18 cellular contexts compared by ENCODE assay signal in genomic region chr13:98937911-98938381, GRCh38. TPM values are rescaled to one million over a fixed set of nuclear protein-coding genes. Genes with fewer than 3 reads are reported as not detected.
DNase-seq lines count a peak whose midpoint lies in the region; ATAC-seq and TF ChIP-seq lines count a peak whose summit lies in the region.
"Had no signal": no experiment of that assay in that cellular context is flagged by ENCODE, and none has a peak within 500 bp of the region (broad histone marks: within the 10 kb centered on the region; RNA-seq: fewer than 3 reads in every experiment).

No MANE protein-coding gene starts in this region.

- peaks cover 22% of the 10 kb centered on the region for H3K9me3 Mint-ChIP-seq in activated naive CD4-positive, alpha-beta T cell treated with anti-CD3 and anti-CD28 coated beads, Interleukin-2, amount 10 ng/mL, durations not matched to agents 7 days and 5 days
- H3K9me3 Mint-ChIP-seq in activated naive CD4-positive, alpha-beta T cell treated with anti-CD3 and anti-CD28 coated beads, Interleukin-2, amount 50 U/mL, for 72 hours: peaks cover 16 to 22% of the 10 kb centered on the region in 2 donors
- peaks cover 16% of the 10 kb centered on the region for H3K9me3 Mint-ChIP-seq in activated CD8-positive, alpha-beta memory T cell treated with anti-CD3 and anti-CD28 coated beads, Interleukin-2, amount 10 ng/mL, durations not matched to agents 7 days and 5 days (ENCODE audit: low read depth)

- 81 to 87% (median 86%) methylated on average over 6 of the region's 6 CpGs for WGBS in spleen, 5 donors

- intact Hi-C loops in spleen (cut with DNase I; ENCODE audit: low total_unique reads): no loop called here

- DNase-seq in activated naive CD4-positive, alpha-beta T cell treated with anti-CD3 and anti-CD28 coated beads, Interleukin-2, amount 10 ng/mL, durations not matched to agents 7 days and 5 days: no peak
- no peak for DNase-seq in activated naive CD4-positive, alpha-beta T cell treated with anti-CD3 and anti-CD28 coated beads, Interleukin-2, amount 50 U/mL, for 72 hours (ENCODE audit: low spot score in 2 of 2)
- peak; percentile 83 for DNase-seq in astrocyte of the cerebellum (ENCODE audit: low read depth)
- peak; percentile 22 for DNase-seq in spleen
- no peak for DNase-seq in central memory CD4-positive, alpha-beta T cell
- no peak for DNase-seq in activated CD4-positive, alpha-beta T cell treated with anti-CD3 and anti-CD28 coated beads for 48 hours
- no peak for DNase-seq in activated CD8-positive, alpha-beta memory T cell treated with anti-CD3 and anti-CD28 coated beads, Interleukin-2, amount 10 ng/mL, durations not matched to agents 7 days and 5 days
- DNase-seq: activated CD8-positive, alpha-beta memory T cell treated with anti-CD3 and anti-CD28 coated beads for 24 hours; activated gamma-delta T cell treated with Interleukin-2 at 50 U/mL for 16 hours; COR-L47; NCI-H1105; NCI-H226; right lobe of liver; stimulated activated CD4-positive, alpha-beta T cell treated with anti-CD3 and anti-CD28 coated beads, Interleukin-4, amount 100 ng/mL, for 24 hours; upper lobe of right lung had no signal

- H3K9me3 ChIP-seq in iPS-20b (ENCODE audit: insufficient read depth, low read depth, low read length): peaks cover 6% of the 10 kb centered on the region; the same call in 1 of the 2 replicates
- H3K9me3 ChIP-seq in spleen: peaks cover 0 to 24% (median 17%) of the 10 kb centered on the region in 8 donors

- H3K4me1 ChIP-seq in iPS-20b (ENCODE audit: insufficient read depth, low read length) (peaks cover 19% of the 10 kb centered on the region), spleen (no peaks in the 10 kb centered on the region)
- H3K4me1 ChIP-seq: right lobe of liver, upper lobe of right lung had no signal

- TF ChIP-seq POLR2A in spleen (IDR thresholded peaks at IDR 0.05): no peak

- CTCF ChIA-PET in activated naive CD4-positive, alpha-beta T cell treated with anti-CD3 and anti-CD28 coated beads, Interleukin-2, amount 10 ng/mL, durations not matched to agents 7 days and 5 days (lab: Charles Lee): no interaction called here
- CTCF ChIA-PET in activated CD8-positive, alpha-beta memory T cell treated with anti-CD3 and anti-CD28 coated beads, Interleukin-2, amount 10 ng/mL, durations not matched to agents 7 days and 5 days (lab: Charles Lee): no interaction called here

- H3K4me1 Mint-ChIP-seq in activated naive CD4-positive, alpha-beta T cell treated with anti-CD3 and anti-CD28 coated beads, Interleukin-2, amount 10 ng/mL, durations not matched to agents 7 days and 5 days: peaks cover 3% of the 10 kb centered on the region
- no peaks in the 10 kb centered on the region for H3K4me1 Mint-ChIP-seq in activated CD8-positive, alpha-beta memory T cell treated with anti-CD3 and anti-CD28 coated beads, Interleukin-2, amount 10 ng/mL, durations not matched to agents 7 days and 5 days

- TF ChIP-seq CTCF in astrocyte of the cerebellum (IDR thresholded peaks at IDR 0.05; ENCODE audit: low read depth, low read length, missing control alignments) (no peak), spleen (IDR thresholded peaks at IDR 0.05 in 8 of 11, conservative IDR thresholded peaks at IDR 0.05 in 3 of 11) (no peak)

- peak overlapping the region; percentile 70; the same call in 1 of the 2 replicates for H3K9ac ChIP-seq in iPS-20b (ENCODE audit: low read depth, low read length)

- H3K4me3 Mint-ChIP-seq in activated naive CD4-positive, alpha-beta T cell treated with anti-CD3 and anti-CD28 coated beads, Interleukin-2, amount 10 ng/mL, durations not matched to agents 7 days and 5 days: no peak overlapping the region
- H3K4me3 Mint-ChIP-seq in activated CD8-positive, alpha-beta memory T cell treated with anti-CD3 and anti-CD28 coated beads, Interleukin-2, amount 10 ng/mL, durations not matched to agents 7 days and 5 days: no peak overlapping the region

- H3K36me3 ChIP-seq in iPS-20b (ENCODE audit: insufficient read depth, low read depth, low read length): no peaks in the 10 kb centered on the region
- H3K36me3 ChIP-seq in spleen: peaks cover 0 to 8% (median 0%) of the 10 kb centered on the region in 6 donors
- H3K36me3 ChIP-seq: right lobe of liver, upper lobe of right lung had no signal

- in situ Hi-C loops in astrocyte of the cerebellum (cut with HindIII; ENCODE audit: low sequenced_read_pairs): no loop called here

- H3K27me3 ChIP-seq in iPS-20b (ENCODE audit: insufficient read depth, low read length) (no peaks in the 10 kb centered on the region), spleen (replicated peaks in 1 of 7) (no peaks in the 10 kb centered on the region)
- H3K27me3 ChIP-seq: right lobe of liver, upper lobe of right lung had no signal

- no peak overlapping the region for H3K4me3 ChIP-seq in astrocyte of the cerebellum (ENCODE audit: low read depth, low read length)
- no peak overlapping the region for H3K4me3 ChIP-seq in iPS-20b (ENCODE audit: low read length)
- H3K4me3 ChIP-seq in spleen: no peak overlapping the region
- H3K4me3 ChIP-seq: K562, right lobe of liver, SK-N-MC, upper lobe of right lung had no signal

- H3K27me3 Mint-ChIP-seq in activated naive CD4-positive, alpha-beta T cell treated with anti-CD3 and anti-CD28 coated beads, Interleukin-2, amount 10 ng/mL, durations not matched to agents 7 days and 5 days: no peaks in the 10 kb centered on the region
- H3K27me3 Mint-ChIP-seq in activated CD8-positive, alpha-beta memory T cell treated with anti-CD3 and anti-CD28 coated beads, Interleukin-2, amount 10 ng/mL, durations not matched to agents 7 days and 5 days: no peaks in the 10 kb centered on the region

- ATAC-seq in activated naive CD4-positive, alpha-beta T cell treated with anti-CD3 and anti-CD28 coated beads, Interleukin-2, amount 50 U/mL, for 72 hours: no peak
- ATAC-seq in activated CD8-positive, alpha-beta memory T cell treated with anti-CD3 and anti-CD28 coated beads, Interleukin-2, amount 10 ng/mL, durations not matched to agents 7 days and 5 days: no peak
- ATAC-seq: right lobe of liver, upper lobe of right lung had no signal

- H3K27ac Mint-ChIP-seq in activated naive CD4-positive, alpha-beta T cell treated with anti-CD3 and anti-CD28 coated beads, Interleukin-2, amount 10 ng/mL, durations not matched to agents 7 days and 5 days: peak overlapping the region; percentile 46
- peak overlapping the region in 1 of 2 donors; percentile 76 for H3K27ac Mint-ChIP-seq in activated naive CD4-positive, alpha-beta T cell treated with anti-CD3 and anti-CD28 coated beads, Interleukin-2, amount 50 U/mL, for 72 hours
- H3K27ac Mint-ChIP-seq in activated CD8-positive, alpha-beta memory T cell treated with anti-CD3 and anti-CD28 coated beads, Interleukin-2, amount 10 ng/mL, durations not matched to agents 7 days and 5 days: no peak overlapping the region

- H3K36me3 Mint-ChIP-seq in activated naive CD4-positive, alpha-beta T cell treated with anti-CD3 and anti-CD28 coated beads, Interleukin-2, amount 10 ng/mL, durations not matched to agents 7 days and 5 days: peaks cover 23% of the 10 kb centered on the region
- peaks cover 22 to 27% of the 10 kb centered on the region in 2 donors for H3K36me3 Mint-ChIP-seq in activated naive CD4-positive, alpha-beta T cell treated with anti-CD3 and anti-CD28 coated beads, Interleukin-2, amount 50 U/mL, for 72 hours
- H3K36me3 Mint-ChIP-seq in activated CD8-positive, alpha-beta memory T cell treated with anti-CD3 and anti-CD28 coated beads, Interleukin-2, amount 10 ng/mL, durations not matched to agents 7 days and 5 days: peaks cover 19% of the 10 kb centered on the region

- H3K27ac ChIP-seq in iPS-20b (ENCODE audit: low read length) (peak overlapping the region; percentile 77), spleen (no peak overlapping the region)
- H3K27ac ChIP-seq: right lobe of liver, SK-N-MC, upper lobe of right lung had no signal

RNA-seq across cellular contexts. Expression of gene DOCK9, which starts 39.9 kb away (rescaled TPM):
- total RNA-seq in activated naive CD4-positive, alpha-beta T cell treated with anti-CD3 and anti-CD28 coated beads, Interleukin-2, amount 50 U/mL, for 72 hours: 10 to 100 TPM; 32.4 to 60.5 TPM
- total RNA-seq in spleen: 10 to 100 TPM; 46.5 to 53.3 (median 48.3) TPM
- 10 to 100 TPM in 1 of 3 donors, 1 to 10 TPM in 2; 6.9 to 14.9 (median 9.9) TPM for polyA plus RNA-seq in spleen
- 10 to 100 TPM; 37.5 to 79.9 TPM for total RNA-seq in activated CD8-positive, alpha-beta memory T cell treated with anti-CD3 and anti-CD28 coated beads, Interleukin-2, amount 10 ng/mL, durations not matched to agents 7 days and 5 days

Comparison
In these comparisons a context has a peak if more than half of its experiments do, and no peak if none do; other contexts are left out.
1. DNase-seq: peak in astrocyte of the cerebellum (single experiment) and spleen (single experiment); none in activated naive CD4-positive, alpha-beta T cell treated with anti-CD3 and anti-CD28 coated beads, Interleukin-2, amount 10 ng/mL, durations not matched to agents 7 days and 5 days (single experiment), activated naive CD4-positive, alpha-beta T cell treated with anti-CD3 and anti-CD28 coated beads, Interleukin-2, amount 50 U/mL, for 72 hours (0 of 2), central memory CD4-positive, alpha-beta T cell (single experiment), activated CD4-positive, alpha-beta T cell treated with anti-CD3 and anti-CD28 coated beads for 48 hours (single experiment) and activated CD8-positive, alpha-beta memory T cell treated with anti-CD3 and anti-CD28 coated beads, Interleukin-2, amount 10 ng/mL, durations not matched to agents 7 days and 5 days (single experiment).